Comparison of ENCODE assay signal across 8 cellular contexts in the genomic region with DNA sequence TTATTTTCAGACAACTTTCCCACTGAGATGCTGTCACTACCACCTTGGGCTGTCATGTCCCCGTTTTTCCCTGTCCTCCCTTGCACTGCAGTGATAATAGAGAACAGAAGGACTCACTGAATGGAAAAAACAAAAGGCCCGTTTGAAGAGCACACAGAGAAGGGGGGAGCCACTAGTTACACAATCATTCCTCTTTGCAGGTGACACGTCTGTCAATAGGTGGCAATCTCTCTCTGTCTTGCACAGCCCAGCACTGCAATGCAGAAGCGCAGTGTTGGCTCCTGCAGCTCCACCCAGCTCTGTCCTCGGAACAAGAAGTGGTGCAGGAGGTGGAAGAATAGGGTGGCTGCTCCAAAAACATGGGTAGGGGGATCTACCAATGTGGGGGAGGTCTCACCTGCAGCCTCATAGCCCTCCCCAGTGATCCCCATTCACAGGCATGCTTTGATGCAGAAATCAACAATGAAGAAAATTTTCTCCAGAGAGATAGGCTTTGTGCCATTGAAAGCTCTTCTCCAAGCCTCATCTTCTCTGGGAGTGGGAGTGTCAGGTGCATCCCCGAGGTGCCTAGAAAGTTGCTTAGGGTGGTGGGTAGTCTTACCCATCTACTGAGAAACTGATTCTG. TPM values are rescaled to one million over a fixed set of nuclear protein-coding genes. Genes with fewer than 3 reads are reported as not detected.
DNase-seq lines count a peak whose midpoint lies in the region; ATAC-seq, FAIRE-seq and TF ChIP-seq lines count a peak whose summit lies in the region.

No MANE protein-coding gene starts in this region.

- TF ChIP-seq CTCF in AG10803 (conservative IDR thresholded peaks at IDR 0.05; ENCODE audit: low read length) (0 out of 2 replicates have a peak, but pooled peaks have one; percentile 27), WTC11 (IDR thresholded peaks at IDR 0.05) (no peak), foreskin fibroblast (IDR thresholded peaks at IDR 0.05; ENCODE audit: low read depth, low read length) (peak; percentile 11), pancreas (IDR thresholded peaks at IDR 0.05) (peak in 1 of 4 donors; percentile 10)

- DNase-seq in AG10803 (ENCODE audit: low read depth) (no peak), NCI-H1930 (lab: John Stamatoyannopoulos, UW) (peak; percentile 17 to 33), WTC11 (ENCODE audit: low spot score) (peak; percentile 49), foreskin fibroblast (peak in 1 of 2 donors; percentile 65), pancreas (peak in 3 of 6 donors; percentile 27 to 47 (median 42))
- no peak for DNase-seq in effector CD8-positive, alpha-beta T cell (lab: John Stamatoyannopoulos, UW)

- intact Hi-C loops in pancreas (cut with DNase I) = no loop called here

- H3K36me3 Mint-ChIP-seq in WTC11 = peaks cover 20% of the 10 kb centered on the region

- no peaks in the 10 kb centered on the region for H3K9me3 ChIP-seq in pancreas

- ATAC-seq in GM18502 (IDR thresholded peaks at IDR 0.05; ENCODE audit: poor library complexity, unreplicated experiment) (peak; percentile 71), HG03039 (IDR thresholded peaks at IDR 0.05; ENCODE audit: unreplicated experiment) (peak; percentile 36), WTC11 (peak; percentile 79), pancreas (peak; percentile 51 to 82 (median 68))

- H3K4me3 ChIP-seq in AG10803 (ENCODE audit: low read length) (no peak overlapping the region), foreskin fibroblast (ENCODE audit: low read depth in 1 of 2, low read length in 2 of 2) (no peak overlapping the region), pancreas (no peak overlapping the region)

- 5 to 6% methylated on average over 6 of the region's 6 CpGs for WGBS in pancreas, 2 donors

- no peak overlapping the region for H3K27ac ChIP-seq in pancreas

- H3K27me3 Mint-ChIP-seq in WTC11 (ENCODE audit: low read depth) = no peaks in the 10 kb centered on the region

- CTCF ChIA-PET in WTC11 (lab: Charles Lee) = interaction anchor here (0.8 to 8.1 kb wide), 12 partner anchors 14 to 376 kb away, joined by 3 to 161 read pairs (median 21); partner anchors contain the start of genes LRRC58 and NDUFB4

- peak overlapping the region; percentile 69 for H3K27ac Mint-ChIP-seq in WTC11

- H3K36me3 ChIP-seq in pancreas = no peaks in the 10 kb centered on the region

- 0 out of 2 replicates have a peak, but pooled peaks cover 4% of the 10 kb centered on the region for H3K9me3 Mint-ChIP-seq in WTC11

- H3K27me3 ChIP-seq in pancreas = no peaks in the 10 kb centered on the region

- no peak overlapping the region for H3K4me3 Mint-ChIP-seq in WTC11

- peaks cover 0 to 4% (median 0%) of the 10 kb centered on the region in 3 donors for H3K4me1 ChIP-seq in pancreas

- peaks cover 46% of the 10 kb centered on the region for H3K4me1 Mint-ChIP-seq in WTC11

- POLR2A ChIA-PET in WTC11 (lab: Charles Lee) = interaction anchor here (0.6 to 4.0 kb wide), 3 partner anchors 23 to 140 kb away, joined by 3 to 16 read pairs (median 3); partner anchors contain the start of gene FSTL1

- no peak for FAIRE-seq in pancreas (lab: Jason Lieb, UNC)

TF ChIP-seq in WTC11, 78 proteins besides CTCF, POLR2A, EP300 and RAD21:
- TF ChIP-seq RELA (CRISPR knock-in tag; IDR thresholded peaks at IDR 0.05; ENCODE audit: borderline replicate concordance) = no peak
- TF ChIP-seq, protein P1, sequence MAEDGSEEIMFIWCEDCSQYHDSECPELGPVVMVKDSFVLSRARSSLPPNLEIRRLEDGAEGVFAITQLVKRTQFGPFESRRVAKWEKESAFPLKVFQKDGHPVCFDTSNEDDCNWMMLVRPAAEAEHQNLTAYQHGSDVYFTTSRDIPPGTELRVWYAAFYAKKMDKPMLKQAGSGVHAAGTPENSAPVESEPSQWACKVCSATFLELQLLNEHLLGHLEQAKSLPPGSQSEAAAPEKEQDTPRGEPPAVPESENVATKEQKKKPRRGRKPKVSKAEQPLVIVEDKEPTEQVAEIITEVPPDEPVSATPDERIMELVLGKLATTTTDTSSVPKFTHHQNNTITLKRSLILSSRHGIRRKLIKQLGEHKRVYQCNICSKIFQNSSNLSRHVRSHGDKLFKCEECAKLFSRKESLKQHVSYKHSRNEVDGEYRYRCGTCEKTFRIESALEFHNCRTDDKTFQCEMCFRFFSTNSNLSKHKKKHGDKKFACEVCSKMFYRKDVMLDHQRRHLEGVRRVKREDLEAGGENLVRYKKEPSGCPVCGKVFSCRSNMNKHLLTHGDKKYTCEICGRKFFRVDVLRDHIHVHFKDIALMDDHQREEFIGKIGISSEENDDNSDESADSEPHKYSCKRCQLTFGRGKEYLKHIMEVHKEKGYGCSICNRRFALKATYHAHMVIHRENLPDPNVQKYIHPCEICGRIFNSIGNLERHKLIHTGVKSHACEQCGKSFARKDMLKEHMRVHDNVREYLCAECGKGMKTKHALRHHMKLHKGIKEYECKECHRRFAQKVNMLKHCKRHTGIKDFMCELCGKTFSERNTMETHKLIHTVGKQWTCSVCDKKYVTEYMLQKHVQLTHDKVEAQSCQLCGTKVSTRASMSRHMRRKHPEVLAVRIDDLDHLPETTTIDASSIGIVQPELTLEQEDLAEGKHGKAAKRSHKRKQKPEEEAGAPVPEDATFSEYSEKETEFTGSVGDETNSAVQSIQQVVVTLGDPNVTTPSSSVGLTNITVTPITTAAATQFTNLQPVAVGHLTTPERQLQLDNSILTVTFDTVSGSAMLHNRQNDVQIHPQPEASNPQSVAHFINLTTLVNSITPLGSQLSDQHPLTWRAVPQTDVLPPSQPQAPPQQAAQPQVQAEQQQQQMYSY (CRISPR knock-in tag; IDR thresholded peaks at IDR 0.05) = 0 out of 2 replicates have a peak, but pooled peaks have one; percentile 23
- peak; percentile 55 for TF ChIP-seq ZNF121 (CRISPR knock-in tag; IDR thresholded peaks at IDR 0.05)
- no peak for TF ChIP-seq NFYB (CRISPR knock-in tag; conservative IDR thresholded peaks at IDR 0.05; ENCODE audit: low read depth)
- no peak for TF ChIP-seq TEAD1 (CRISPR knock-in tag; IDR thresholded peaks at IDR 0.05)
- TF ChIP-seq, protein P2, sequence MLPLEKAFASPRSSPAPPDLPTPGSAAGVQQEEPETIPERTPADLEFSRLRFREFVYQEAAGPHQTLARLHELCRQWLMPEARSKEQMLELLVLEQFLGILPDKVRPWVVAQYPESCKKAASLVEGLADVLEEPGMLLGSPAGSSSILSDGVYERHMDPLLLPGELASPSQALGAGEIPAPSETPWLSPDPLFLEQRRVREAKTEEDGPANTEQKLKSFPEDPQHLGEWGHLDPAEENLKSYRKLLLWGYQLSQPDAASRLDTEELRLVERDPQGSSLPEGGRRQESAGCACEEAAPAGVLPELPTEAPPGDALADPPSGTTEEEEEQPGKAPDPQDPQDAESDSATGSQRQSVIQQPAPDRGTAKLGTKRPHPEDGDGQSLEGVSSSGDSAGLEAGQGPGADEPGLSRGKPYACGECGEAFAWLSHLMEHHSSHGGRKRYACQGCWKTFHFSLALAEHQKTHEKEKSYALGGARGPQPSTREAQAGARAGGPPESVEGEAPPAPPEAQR (CRISPR knock-in tag; IDR thresholded peaks at IDR 0.05) = no peak

RNA-seq across cellular contexts. Expression of gene FSTL1, which starts 31.8 kb away (rescaled TPM):
- 271 to 286 TPM (median 272 TPM) in 3 replicates for total RNA-seq in WTC11 (2021)
- total RNA-seq in pancreas = 100 to 1,000 TPM in 1 of 6 donors, 10 to 100 TPM in 5; 11.1 to 131 (median 44.3) TPM
- 1 to 10 TPM; 7.3 to 7.9 TPM for polyA plus RNA-seq in pancreas

Comparison
In these comparisons a context has a peak if more than half of its experiments do, and no peak if none do; other contexts are left out.
1. DNase-seq: peak in NCI-H1930 (2 of 2) and WTC11 (single experiment); none in AG10803 (single experiment) and effector CD8-positive, alpha-beta T cell (single experiment).
2. Peak in every context shown above with its lines, with median percentiles within 50 percentile points of each other: ATAC-seq.